In the genomic region with DNA sequence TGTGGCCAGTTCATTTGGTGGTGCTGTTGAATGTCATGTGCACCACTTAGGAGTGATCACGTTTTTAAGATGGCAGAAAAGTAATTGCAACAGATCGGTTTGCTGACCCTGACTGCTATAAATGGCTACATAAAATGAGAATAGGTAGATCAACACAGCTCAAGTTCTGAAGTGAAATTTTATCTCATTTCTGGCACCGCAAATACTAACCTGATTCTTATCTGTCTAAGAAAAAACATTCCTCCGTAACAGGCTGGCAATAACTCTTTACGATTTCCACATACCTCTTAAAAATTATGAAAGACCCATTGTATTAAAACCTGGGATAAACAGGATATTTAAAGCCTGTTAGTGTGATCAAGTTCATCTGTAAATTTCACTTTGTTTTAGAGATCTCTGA, we compare ENCODE assay signal across 1 cellular context.
TF ChIP-seq lines count a peak whose summit lies in the region.

No MANE protein-coding gene starts in this region.

TF ChIP-seq in HEK293, 187 proteins besides CTCF, POLR2A, EP300 and RAD21 (continues in another document):
- TF ChIP-seq, protein P1, sequence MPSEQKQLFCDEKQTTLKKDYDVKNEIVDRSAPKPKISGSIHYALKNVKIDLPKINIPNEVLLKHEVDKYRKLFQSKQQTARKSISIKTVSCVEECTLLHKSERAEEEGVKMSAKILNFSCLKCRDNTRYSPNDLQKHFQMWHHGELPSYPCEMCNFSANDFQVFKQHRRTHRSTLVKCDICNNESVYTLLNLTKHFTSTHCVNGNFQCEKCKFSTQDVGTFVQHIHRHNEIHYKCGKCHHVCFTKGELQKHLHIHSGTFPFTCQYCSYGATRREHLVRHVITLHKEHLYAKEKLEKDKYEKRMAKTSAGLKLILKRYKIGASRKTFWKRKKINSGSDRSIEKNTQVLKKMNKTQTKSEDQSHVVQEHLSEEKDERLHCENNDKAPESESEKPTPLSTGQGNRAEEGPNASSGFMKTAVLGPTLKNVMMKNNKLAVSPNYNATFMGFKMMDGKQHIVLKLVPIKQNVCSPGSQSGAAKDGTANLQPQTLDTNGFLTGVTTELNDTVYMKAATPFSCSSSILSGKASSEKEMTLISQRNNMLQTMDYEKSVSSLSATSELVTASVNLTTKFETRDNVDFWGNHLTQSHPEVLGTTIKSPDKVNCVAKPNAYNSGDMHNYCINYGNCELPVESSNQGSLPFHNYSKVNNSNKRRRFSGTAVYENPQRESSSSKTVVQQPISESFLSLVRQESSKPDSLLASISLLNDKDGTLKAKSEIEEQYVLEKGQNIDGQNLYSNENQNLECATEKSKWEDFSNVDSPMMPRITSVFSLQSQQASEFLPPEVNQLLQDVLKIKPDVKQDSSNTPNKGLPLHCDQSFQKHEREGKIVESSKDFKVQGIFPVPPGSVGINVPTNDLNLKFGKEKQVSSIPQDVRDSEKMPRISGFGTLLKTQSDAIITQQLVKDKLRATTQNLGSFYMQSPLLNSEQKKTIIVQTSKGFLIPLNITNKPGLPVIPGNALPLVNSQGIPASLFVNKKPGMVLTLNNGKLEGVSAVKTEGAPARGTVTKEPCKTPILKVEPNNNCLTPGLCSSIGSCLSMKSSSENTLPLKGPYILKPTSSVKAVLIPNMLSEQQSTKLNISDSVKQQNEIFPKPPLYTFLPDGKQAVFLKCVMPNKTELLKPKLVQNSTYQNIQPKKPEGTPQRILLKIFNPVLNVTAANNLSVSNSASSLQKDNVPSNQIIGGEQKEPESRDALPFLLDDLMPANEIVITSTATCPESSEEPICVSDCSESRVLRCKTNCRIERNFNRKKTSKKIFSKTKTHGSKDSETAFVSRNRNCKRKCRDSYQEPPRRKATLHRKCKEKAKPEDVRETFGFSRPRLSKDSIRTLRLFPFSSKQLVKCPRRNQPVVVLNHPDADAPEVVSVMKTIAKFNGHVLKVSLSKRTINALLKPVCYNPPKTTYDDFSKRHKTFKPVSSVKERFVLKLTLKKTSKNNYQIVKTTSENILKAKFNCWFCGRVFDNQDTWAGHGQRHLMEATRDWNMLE (tag by site-specific recombination; conservative IDR thresholded peaks at IDR 0.05; ENCODE audit: low read depth), result no peak; the same call in 1 of the 2 replicates
- TF ChIP-seq ZBTB7A (tag by site-specific recombination; IDR thresholded peaks at IDR 0.05; ENCODE audit: low read depth) (no peak), KLF16 (tag by site-specific recombination; IDR thresholded peaks at IDR 0.05) (no peak), ZNF155 (tag by site-specific recombination; IDR thresholded peaks at IDR 0.05) (no peak), MEIS1 (CRISPR knock-in tag; IDR thresholded peaks at IDR 0.05; ENCODE audit: borderline replicate concordance) (no peak), ZNF138 (tag by site-specific recombination; IDR thresholded peaks at IDR 0.05; ENCODE audit: borderline replicate concordance) (no peak), GLI2 (tag by site-specific recombination; IDR thresholded peaks at IDR 0.05; ENCODE audit: borderline replicate concordance, low read depth) (no peak), ZNF707 (tag by site-specific recombination; IDR thresholded peaks at IDR 0.05) (no peak), ZNF37A (tag by site-specific recombination; IDR thresholded peaks at IDR 0.05) (no peak), SALL2 (tag by site-specific recombination; IDR thresholded peaks at IDR 0.05; ENCODE audit: borderline replicate concordance) (no peak), ZFHX2 (tag by site-specific recombination; conservative IDR thresholded peaks at IDR 0.05) (no peak), ZNF157 (tag by site-specific recombination; IDR thresholded peaks at IDR 0.05) (no peak), ZNF654 (tag by site-specific recombination; IDR thresholded peaks at IDR 0.05; ENCODE audit: low read depth) (no peak), RBAK (tag by site-specific recombination; IDR thresholded peaks at IDR 0.05) (no peak), ZNF843 (tag by site-specific recombination; IDR thresholded peaks at IDR 0.05) (peak; percentile 55), ZNF311 (tag by site-specific recombination; IDR thresholded peaks at IDR 0.05; ENCODE audit: borderline replicate concordance) (no peak), ZNF146 (tag by site-specific recombination; IDR thresholded peaks at IDR 0.05) (no peak), ZBTB48 (tag by site-specific recombination; IDR thresholded peaks at IDR 0.05) (no peak), ZFP37 (tag by site-specific recombination; IDR thresholded peaks at IDR 0.05) (no peak), BCL11B (tag by site-specific recombination; IDR thresholded peaks at IDR 0.05; ENCODE audit: low read depth) (no peak), ZNF624 (tag by site-specific recombination; IDR thresholded peaks at IDR 0.05) (no peak), SCRT1 (tag by site-specific recombination; IDR thresholded peaks at IDR 0.05; ENCODE audit: borderline replicate concordance) (peak; percentile 34; the same call in 1 of the 2 replicates), YY1 (tag by site-specific recombination; IDR thresholded peaks at IDR 0.05) (0 out of 2 replicates have a peak, but pooled peaks have one; percentile 31), ZNF623 (tag by site-specific recombination; IDR thresholded peaks at IDR 0.05) (no peak), ZNF670 (tag by site-specific recombination; IDR thresholded peaks at IDR 0.05; ENCODE audit: low read depth) (no peak), ZNF621 (tag by site-specific recombination; IDR thresholded peaks at IDR 0.05) (no peak), ZNF76 (tag by site-specific recombination; IDR thresholded peaks at IDR 0.05; ENCODE audit: borderline replicate concordance, low read depth) (no peak), HOXD13 (CRISPR knock-in tag; IDR thresholded peaks at IDR 0.05; ENCODE audit: borderline replicate concordance) (no peak), ZNF239 (tag by site-specific recombination; IDR thresholded peaks at IDR 0.05) (no peak), ZNF555 (tag by site-specific recombination; conservative IDR thresholded peaks at IDR 0.05) (no peak), ZNF335 (tag by site-specific recombination; conservative IDR thresholded peaks at IDR 0.05) (peak; percentile 35; the same call in 1 of the 2 replicates), ZNF677 (tag by site-specific recombination; IDR thresholded peaks at IDR 0.05) (no peak), ZNF561 (tag by site-specific recombination; IDR thresholded peaks at IDR 0.05; ENCODE audit: borderline replicate concordance) (no peak)
- TF ChIP-seq, protein P2, sequence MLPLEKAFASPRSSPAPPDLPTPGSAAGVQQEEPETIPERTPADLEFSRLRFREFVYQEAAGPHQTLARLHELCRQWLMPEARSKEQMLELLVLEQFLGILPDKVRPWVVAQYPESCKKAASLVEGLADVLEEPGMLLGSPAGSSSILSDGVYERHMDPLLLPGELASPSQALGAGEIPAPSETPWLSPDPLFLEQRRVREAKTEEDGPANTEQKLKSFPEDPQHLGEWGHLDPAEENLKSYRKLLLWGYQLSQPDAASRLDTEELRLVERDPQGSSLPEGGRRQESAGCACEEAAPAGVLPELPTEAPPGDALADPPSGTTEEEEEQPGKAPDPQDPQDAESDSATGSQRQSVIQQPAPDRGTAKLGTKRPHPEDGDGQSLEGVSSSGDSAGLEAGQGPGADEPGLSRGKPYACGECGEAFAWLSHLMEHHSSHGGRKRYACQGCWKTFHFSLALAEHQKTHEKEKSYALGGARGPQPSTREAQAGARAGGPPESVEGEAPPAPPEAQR (tag by site-specific recombination; IDR thresholded peaks at IDR 0.05), result no peak
- TF ChIP-seq, protein P3, sequence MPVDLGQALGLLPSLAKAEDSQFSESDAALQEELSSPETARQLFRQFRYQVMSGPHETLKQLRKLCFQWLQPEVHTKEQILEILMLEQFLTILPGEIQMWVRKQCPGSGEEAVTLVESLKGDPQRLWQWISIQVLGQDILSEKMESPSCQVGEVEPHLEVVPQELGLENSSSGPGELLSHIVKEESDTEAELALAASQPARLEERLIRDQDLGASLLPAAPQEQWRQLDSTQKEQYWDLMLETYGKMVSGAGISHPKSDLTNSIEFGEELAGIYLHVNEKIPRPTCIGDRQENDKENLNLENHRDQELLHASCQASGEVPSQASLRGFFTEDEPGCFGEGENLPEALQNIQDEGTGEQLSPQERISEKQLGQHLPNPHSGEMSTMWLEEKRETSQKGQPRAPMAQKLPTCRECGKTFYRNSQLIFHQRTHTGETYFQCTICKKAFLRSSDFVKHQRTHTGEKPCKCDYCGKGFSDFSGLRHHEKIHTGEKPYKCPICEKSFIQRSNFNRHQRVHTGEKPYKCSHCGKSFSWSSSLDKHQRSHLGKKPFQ (tag by site-specific recombination; IDR thresholded peaks at IDR 0.05), result no peak
- TF ChIP-seq, protein P4, sequence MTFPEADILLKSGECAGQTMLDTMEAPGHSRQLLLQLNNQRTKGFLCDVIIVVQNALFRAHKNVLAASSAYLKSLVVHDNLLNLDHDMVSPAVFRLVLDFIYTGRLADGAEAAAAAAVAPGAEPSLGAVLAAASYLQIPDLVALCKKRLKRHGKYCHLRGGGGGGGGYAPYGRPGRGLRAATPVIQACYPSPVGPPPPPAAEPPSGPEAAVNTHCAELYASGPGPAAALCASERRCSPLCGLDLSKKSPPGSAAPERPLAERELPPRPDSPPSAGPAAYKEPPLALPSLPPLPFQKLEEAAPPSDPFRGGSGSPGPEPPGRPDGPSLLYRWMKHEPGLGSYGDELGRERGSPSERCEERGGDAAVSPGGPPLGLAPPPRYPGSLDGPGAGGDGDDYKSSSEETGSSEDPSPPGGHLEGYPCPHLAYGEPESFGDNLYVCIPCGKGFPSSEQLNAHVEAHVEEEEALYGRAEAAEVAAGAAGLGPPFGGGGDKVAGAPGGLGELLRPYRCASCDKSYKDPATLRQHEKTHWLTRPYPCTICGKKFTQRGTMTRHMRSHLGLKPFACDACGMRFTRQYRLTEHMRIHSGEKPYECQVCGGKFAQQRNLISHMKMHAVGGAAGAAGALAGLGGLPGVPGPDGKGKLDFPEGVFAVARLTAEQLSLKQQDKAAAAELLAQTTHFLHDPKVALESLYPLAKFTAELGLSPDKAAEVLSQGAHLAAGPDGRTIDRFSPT (tag by site-specific recombination; IDR thresholded peaks at IDR 0.05), result no peak
- TF ChIP-seq, protein P5, sequence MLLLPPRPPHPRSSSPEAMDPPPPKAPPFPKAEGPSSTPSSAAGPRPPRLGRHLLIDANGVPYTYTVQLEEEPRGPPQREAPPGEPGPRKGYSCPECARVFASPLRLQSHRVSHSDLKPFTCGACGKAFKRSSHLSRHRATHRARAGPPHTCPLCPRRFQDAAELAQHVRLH (tag by site-specific recombination; IDR thresholded peaks at IDR 0.05), result 0 out of 2 replicates have a peak, but pooled peaks have one; percentile 29
- TF ChIP-seq, protein P6, sequence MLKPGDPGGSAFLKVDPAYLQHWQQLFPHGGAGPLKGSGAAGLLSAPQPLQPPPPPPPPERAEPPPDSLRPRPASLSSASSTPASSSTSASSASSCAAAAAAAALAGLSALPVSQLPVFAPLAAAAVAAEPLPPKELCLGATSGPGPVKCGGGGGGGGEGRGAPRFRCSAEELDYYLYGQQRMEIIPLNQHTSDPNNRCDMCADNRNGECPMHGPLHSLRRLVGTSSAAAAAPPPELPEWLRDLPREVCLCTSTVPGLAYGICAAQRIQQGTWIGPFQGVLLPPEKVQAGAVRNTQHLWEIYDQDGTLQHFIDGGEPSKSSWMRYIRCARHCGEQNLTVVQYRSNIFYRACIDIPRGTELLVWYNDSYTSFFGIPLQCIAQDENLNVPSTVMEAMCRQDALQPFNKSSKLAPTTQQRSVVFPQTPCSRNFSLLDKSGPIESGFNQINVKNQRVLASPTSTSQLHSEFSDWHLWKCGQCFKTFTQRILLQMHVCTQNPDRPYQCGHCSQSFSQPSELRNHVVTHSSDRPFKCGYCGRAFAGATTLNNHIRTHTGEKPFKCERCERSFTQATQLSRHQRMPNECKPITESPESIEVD (tag by site-specific recombination; IDR thresholded peaks at IDR 0.05), result peak; percentile 70
- TF ChIP-seq, protein P7, sequence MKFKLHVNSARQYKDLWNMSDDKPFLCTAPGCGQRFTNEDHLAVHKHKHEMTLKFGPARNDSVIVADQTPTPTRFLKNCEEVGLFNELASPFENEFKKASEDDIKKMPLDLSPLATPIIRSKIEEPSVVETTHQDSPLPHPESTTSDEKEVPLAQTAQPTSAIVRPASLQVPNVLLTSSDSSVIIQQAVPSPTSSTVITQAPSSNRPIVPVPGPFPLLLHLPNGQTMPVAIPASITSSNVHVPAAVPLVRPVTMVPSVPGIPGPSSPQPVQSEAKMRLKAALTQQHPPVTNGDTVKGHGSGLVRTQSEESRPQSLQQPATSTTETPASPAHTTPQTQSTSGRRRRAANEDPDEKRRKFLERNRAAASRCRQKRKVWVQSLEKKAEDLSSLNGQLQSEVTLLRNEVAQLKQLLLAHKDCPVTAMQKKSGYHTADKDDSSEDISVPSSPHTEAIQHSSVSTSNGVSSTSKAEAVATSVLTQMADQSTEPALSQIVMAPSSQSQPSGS (tag by site-specific recombination; IDR thresholded peaks at IDR 0.05; ENCODE audit: low read depth), result no peak
- TF ChIP-seq, protein P8, sequence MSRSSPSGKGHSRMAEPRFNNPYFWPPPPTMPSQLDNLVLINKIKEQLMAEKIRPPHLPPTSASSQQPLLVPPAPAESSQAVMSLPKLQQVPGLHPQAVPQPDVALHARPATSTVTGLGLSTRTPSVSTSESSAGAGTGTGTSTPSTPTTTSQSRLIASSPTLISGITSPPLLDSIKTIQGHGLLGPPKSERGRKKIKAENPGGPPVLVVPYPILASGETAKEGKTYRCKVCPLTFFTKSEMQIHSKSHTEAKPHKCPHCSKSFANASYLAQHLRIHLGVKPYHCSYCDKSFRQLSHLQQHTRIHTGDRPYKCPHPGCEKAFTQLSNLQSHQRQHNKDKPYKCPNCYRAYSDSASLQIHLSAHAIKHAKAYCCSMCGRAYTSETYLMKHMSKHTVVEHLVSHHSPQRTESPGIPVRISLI (tag by site-specific recombination; IDR thresholded peaks at IDR 0.05), result no peak
- TF ChIP-seq, protein P9, sequence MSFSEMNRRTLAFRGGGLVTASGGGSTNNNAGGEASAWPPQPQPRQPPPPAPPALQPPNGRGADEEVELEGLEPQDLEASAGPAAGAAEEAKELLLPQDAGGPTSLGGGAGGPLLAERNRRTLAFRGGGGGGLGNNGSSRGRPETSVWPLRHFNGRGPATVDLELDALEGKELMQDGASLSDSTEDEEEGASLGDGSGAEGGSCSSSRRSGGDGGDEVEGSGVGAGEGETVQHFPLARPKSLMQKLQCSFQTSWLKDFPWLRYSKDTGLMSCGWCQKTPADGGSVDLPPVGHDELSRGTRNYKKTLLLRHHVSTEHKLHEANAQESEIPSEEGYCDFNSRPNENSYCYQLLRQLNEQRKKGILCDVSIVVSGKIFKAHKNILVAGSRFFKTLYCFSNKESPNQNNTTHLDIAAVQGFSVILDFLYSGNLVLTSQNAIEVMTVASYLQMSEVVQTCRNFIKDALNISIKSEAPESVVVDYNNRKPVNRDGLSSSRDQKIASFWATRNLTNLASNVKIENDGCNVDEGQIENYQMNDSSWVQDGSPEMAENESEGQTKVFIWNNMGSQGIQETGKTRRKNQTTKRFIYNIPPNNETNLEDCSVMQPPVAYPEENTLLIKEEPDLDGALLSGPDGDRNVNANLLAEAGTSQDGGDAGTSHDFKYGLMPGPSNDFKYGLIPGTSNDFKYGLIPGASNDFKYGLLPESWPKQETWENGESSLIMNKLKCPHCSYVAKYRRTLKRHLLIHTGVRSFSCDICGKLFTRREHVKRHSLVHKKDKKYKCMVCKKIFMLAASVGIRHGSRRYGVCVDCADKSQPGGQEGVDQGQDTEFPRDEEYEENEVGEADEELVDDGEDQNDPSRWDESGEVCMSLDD (tag by site-specific recombination; IDR thresholded peaks at IDR 0.05), result no peak
